In genomic region chr13:21426238-21426637, GRCh38 we compare ENCODE assay signal across 1 cellular context.
TF ChIP-seq lines count a peak whose summit lies in the region.

No MANE protein-coding gene starts in this region.

TF ChIP-seq in WTC11, 78 proteins besides CTCF, POLR2A, EP300 and RAD21 (continued from another document):
- no peak for TF ChIP-seq USF1 (CRISPR knock-in tag; IDR thresholded peaks at IDR 0.05)
- TF ChIP-seq ARID4B (CRISPR knock-in tag; IDR thresholded peaks at IDR 0.05; ENCODE audit: borderline replicate concordance): no peak
- no peak for TF ChIP-seq SMAD3 (CRISPR knock-in tag; IDR thresholded peaks at IDR 0.05; ENCODE audit: borderline replicate concordance)
- no peak for TF ChIP-seq CBFB (CRISPR knock-in tag; IDR thresholded peaks at IDR 0.05; ENCODE audit: low read depth)
- no peak for TF ChIP-seq ZNF532 (CRISPR knock-in tag; IDR thresholded peaks at IDR 0.05; ENCODE audit: borderline replicate concordance)
- TF ChIP-seq HMGA2 (CRISPR knock-in tag; IDR thresholded peaks at IDR 0.05): no peak
- no peak for TF ChIP-seq ZBTB43 (CRISPR knock-in tag; IDR thresholded peaks at IDR 0.05)
- no peak for TF ChIP-seq AFF4 (CRISPR knock-in tag; IDR thresholded peaks at IDR 0.05; ENCODE audit: borderline replicate concordance)
- TF ChIP-seq MXD4 (CRISPR knock-in tag; IDR thresholded peaks at IDR 0.05; ENCODE audit: borderline replicate concordance): no peak
- TF ChIP-seq KAT7 (CRISPR knock-in tag; IDR thresholded peaks at IDR 0.05; ENCODE audit: borderline replicate concordance): no peak
- TF ChIP-seq NR1H2 (CRISPR knock-in tag; IDR thresholded peaks at IDR 0.05): no peak
- no peak for TF ChIP-seq RELA (CRISPR knock-in tag; IDR thresholded peaks at IDR 0.05; ENCODE audit: borderline replicate concordance)
TF ChIP-seq in WTC11: peak in this region for 0.
